1 cellular context compared by ENCODE assay signal in the genomic region with DNA sequence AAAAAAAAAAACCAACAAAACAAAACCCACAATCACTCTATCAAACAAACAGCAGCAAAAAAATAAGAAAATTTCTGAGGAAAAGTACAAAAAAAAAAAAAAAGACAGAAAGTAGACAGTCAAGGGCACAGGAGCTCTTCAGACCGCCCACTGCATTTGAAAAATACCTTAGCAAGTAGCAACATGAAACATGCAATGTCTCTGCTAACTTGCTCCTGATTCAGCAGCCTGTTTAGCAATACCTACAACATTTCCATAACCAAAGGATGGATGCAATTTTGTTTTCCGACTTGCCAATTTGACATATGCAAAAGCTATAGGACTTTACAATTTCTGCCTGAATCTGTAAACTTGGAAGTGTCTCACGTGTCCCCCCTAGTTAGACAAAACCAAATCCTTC.
TF ChIP-seq lines count a peak whose summit lies in the region.

No MANE protein-coding gene starts in this region.

TF ChIP-seq in IMR-90, 13 proteins besides CTCF, POLR2A, EP300 and RAD21:
- peak; percentile 61; the same call in 1 of the 2 replicates for TF ChIP-seq CEBPB (IDR thresholded peaks at IDR 0.05; ENCODE audit: low read depth, low read length)
- TF ChIP-seq, protein P1, sequence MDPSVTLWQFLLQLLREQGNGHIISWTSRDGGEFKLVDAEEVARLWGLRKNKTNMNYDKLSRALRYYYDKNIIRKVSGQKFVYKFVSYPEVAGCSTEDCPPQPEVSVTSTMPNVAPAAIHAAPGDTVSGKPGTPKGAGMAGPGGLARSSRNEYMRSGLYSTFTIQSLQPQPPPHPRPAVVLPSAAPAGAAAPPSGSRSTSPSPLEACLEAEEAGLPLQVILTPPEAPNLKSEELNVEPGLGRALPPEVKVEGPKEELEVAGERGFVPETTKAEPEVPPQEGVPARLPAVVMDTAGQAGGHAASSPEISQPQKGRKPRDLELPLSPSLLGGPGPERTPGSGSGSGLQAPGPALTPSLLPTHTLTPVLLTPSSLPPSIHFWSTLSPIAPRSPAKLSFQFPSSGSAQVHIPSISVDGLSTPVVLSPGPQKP (IDR thresholded peaks at IDR 0.05; ENCODE audit: borderline replicate concordance, low read depth, low read length) = no peak
- TF ChIP-seq MAZ (IDR thresholded peaks at IDR 0.05; ENCODE audit: borderline replicate concordance, low read depth, low read length) = no peak
TF ChIP-seq in IMR-90: peak in this region for 1.
